In genomic region chr6:27141013-27141412, GRCh38 we compare ENCODE assay signal across 15 cellular contexts.
DNase-seq lines count a peak whose midpoint lies in the region; ATAC-seq and TF ChIP-seq lines count a peak whose summit lies in the region.
"Had no signal": no experiment of that assay in that cellular context is flagged by ENCODE, and none has a peak within 500 bp of the region (broad histone marks: within the 10 kb centered on the region; RNA-seq: fewer than 3 reads in every experiment).

No MANE protein-coding gene starts in this region.

- H3K4me1 ChIP-seq in SK-N-SH (ENCODE audit: control insufficient read depth in 1 of 2, insufficient read depth in 2 of 2, low read depth in 1 of 2, low read length in 1 of 2) (peaks cover 12 to 18% of the 10 kb centered on the region in 2 experiments), KMS-11 (ENCODE audit: low read depth, poor library complexity, severe bottlenecking) (peaks cover 36% of the 10 kb centered on the region)

- in situ Hi-C loops in brain microvascular endothelial cell (cut with HindIII; ENCODE audit: low pct_ligation_motif_present, low sequenced_read_pairs) = no loop called here

- no peaks in the 10 kb centered on the region for H3K27me3 Mint-ChIP-seq in activated naive CD8-positive, alpha-beta T cell treated with anti-CD3 and anti-CD28 coated beads for 36 hours
- no peaks in the 10 kb centered on the region for H3K27me3 Mint-ChIP-seq in natural killer cell treated with Interleukin-12 subunit alpha and Interleukin-12 subunit beta and Interleukin-15 and Interleukin-18, amount 100 ng/mL, for 72 hours

- H3K4me3 Mint-ChIP-seq in activated naive CD8-positive, alpha-beta T cell treated with anti-CD3 and anti-CD28 coated beads for 36 hours = peak overlapping the region; percentile 61
- peak overlapping the region; percentile 96 for H3K4me3 Mint-ChIP-seq in natural killer cell treated with Interleukin-12 subunit alpha and Interleukin-12 subunit beta and Interleukin-15 and Interleukin-18, amount 100 ng/mL, for 72 hours

- H3K36me3 ChIP-seq in SK-N-SH (replicated peaks in 1 of 2; ENCODE audit: control insufficient read depth in 1 of 2, insufficient read depth in 2 of 2, low read length in 1 of 2) (peaks cover 10 to 24% of the 10 kb centered on the region in 2 experiments), KMS-11 (ENCODE audit: insufficient read depth) (peaks cover 10% of the 10 kb centered on the region; the same call in 1 of the 2 replicates), brain microvascular endothelial cell (replicated peaks) (no peaks in the 10 kb centered on the region)
- H3K36me3 ChIP-seq: ovary had no signal

- H3K4me1 Mint-ChIP-seq in activated naive CD8-positive, alpha-beta T cell treated with anti-CD3 and anti-CD28 coated beads for 36 hours = peaks cover 48% of the 10 kb centered on the region
- H3K4me1 Mint-ChIP-seq in natural killer cell treated with Interleukin-12 subunit alpha and Interleukin-12 subunit beta and Interleukin-15 and Interleukin-18, amount 100 ng/mL, for 72 hours (ENCODE audit: low read depth in 2 of 2) = peaks cover 31 to 36% of the 10 kb centered on the region in 2 donors

- peak overlapping the region; percentile 40 to 42; a peak in 3 of 4 replicates for H3K4me3 ChIP-seq in SK-N-SH (ENCODE audit: low read depth in 2 of 2, low read length in 1 of 2)
- H3K4me3 ChIP-seq in KMS-11 (IDR thresholded peaks at IDR 0.05; ENCODE audit: insufficient read depth, low read depth, low read length) = peak overlapping the region; percentile 19
- no peak overlapping the region for H3K4me3 ChIP-seq in brain microvascular endothelial cell (ENCODE audit: low read depth, low read length)
- H3K4me3 ChIP-seq: esophagus muscularis mucosa, ovary had no signal

- H3K9me3 ChIP-seq in SK-N-SH = no peaks in the 10 kb centered on the region
- H3K9me3 ChIP-seq: esophagus muscularis mucosa, ovary had no signal

- no peak overlapping the region for H3K27ac Mint-ChIP-seq in activated naive CD8-positive, alpha-beta T cell treated with anti-CD3 and anti-CD28 coated beads for 36 hours
- H3K27ac Mint-ChIP-seq in natural killer cell treated with Interleukin-12 subunit alpha and Interleukin-12 subunit beta and Interleukin-15 and Interleukin-18, amount 100 ng/mL, for 72 hours = peak overlapping the region; percentile 97 to 98

- no peak for TF ChIP-seq EP300 in SK-N-SH (IDR thresholded peaks at IDR 0.05; ENCODE audit: borderline replicate concordance in 1 of 2, low read depth in 1 of 2, low read length in 1 of 2)

- H3K27me3 ChIP-seq in SK-N-SH (ENCODE audit: insufficient read depth) (no peaks in the 10 kb centered on the region), KMS-11 (ENCODE audit: insufficient read depth, low read depth) (no peaks in the 10 kb centered on the region), brain microvascular endothelial cell (replicated peaks) (no peaks in the 10 kb centered on the region)
- H3K27me3 ChIP-seq: esophagus muscularis mucosa, ovary had no signal

- H3K4me2 ChIP-seq in SK-N-SH (peak overlapping the region; percentile 70), KMS-11 (peak overlapping the region; percentile 67)

- no peaks in the 10 kb centered on the region for H4K20me1 ChIP-seq in SK-N-SH (ENCODE audit: insufficient read depth)
- no peaks in the 10 kb centered on the region for H4K20me1 ChIP-seq in KMS-11 (ENCODE audit: insufficient read depth)

- peak overlapping the region; percentile 42 to 67 for H3K27ac ChIP-seq in SK-N-SH (ENCODE audit: low read depth in 2 of 2, low read length in 1 of 2)
- peak overlapping the region; percentile 96 for H3K27ac ChIP-seq in KMS-11
- no peak overlapping the region for H3K27ac ChIP-seq in brain microvascular endothelial cell
- H3K27ac ChIP-seq: esophagus muscularis mucosa, ovary had no signal

- no peak for TF ChIP-seq RAD21 in SK-N-SH (IDR thresholded peaks at IDR 0.05; ENCODE audit: low read length)

- TF ChIP-seq CTCF in SK-N-SH (IDR thresholded peaks at IDR 0.05) = no peak
- no peak for TF ChIP-seq CTCF in KMS-11 (conservative IDR thresholded peaks at IDR 0.05; ENCODE audit: low read depth, low read length)
- TF ChIP-seq CTCF in brain microvascular endothelial cell (IDR thresholded peaks at IDR 0.05; ENCODE audit: low read depth, low read length, missing control alignments) = no peak

- H3K36me3 Mint-ChIP-seq in activated naive CD8-positive, alpha-beta T cell treated with anti-CD3 and anti-CD28 coated beads for 36 hours = peaks cover 15% of the 10 kb centered on the region
- peaks cover 5% of the 10 kb centered on the region for H3K36me3 Mint-ChIP-seq in natural killer cell treated with Interleukin-12 subunit alpha and Interleukin-12 subunit beta and Interleukin-15 and Interleukin-18, amount 100 ng/mL, for 72 hours

- H3F3A ChIP-seq in SK-N-SH (replicated peaks; ENCODE audit: insufficient read depth) = peaks cover 37% of the 10 kb centered on the region

- no peaks in the 10 kb centered on the region for H3K9me2 ChIP-seq in SK-N-SH

- H3K79me2 ChIP-seq in SK-N-SH (ENCODE audit: insufficient read depth) (peaks cover 63% of the 10 kb centered on the region), KMS-11 (ENCODE audit: insufficient read depth, low read depth) (peaks cover 94% of the 10 kb centered on the region)

- no peak for ATAC-seq in SK-N-SH treated with all-trans-retinoic acid at 6 μM for 48 hours
- ATAC-seq in natural killer cell treated with Interleukin-12 subunit alpha and Interleukin-12 subunit beta and Interleukin-15 and Interleukin-18, amount 100 ng/mL, for 72 hours = no peak

- POLR2A ChIA-PET in SK-N-SH (lab: Yijun Ruan, JAX) = interaction anchor here (1.0 kb wide), 1 partner anchor 10 kb away, joined by 3 read pairs; no protein-coding TSS in a partner anchor

- CTCF ChIA-PET in SK-N-SH (lab: Yijun Ruan, JAX) = interaction anchor here (0.6 kb wide), 1 partner anchor 44 kb away, joined by 4 read pairs; no protein-coding TSS in a partner anchor

- 13% methylated on average over 4 of the region's 4 CpGs for WGBS in SK-N-SH (ENCODE audit: low lambda C conversion rate)

- peak overlapping the region; percentile 72; the same call in 1 of the 2 replicates for H3K9ac ChIP-seq in SK-N-SH
- peak overlapping the region; percentile 100 for H3K9ac ChIP-seq in KMS-11

- no peaks in the 10 kb centered on the region for H3K9me3 Mint-ChIP-seq in activated naive CD8-positive, alpha-beta T cell treated with anti-CD3 and anti-CD28 coated beads for 36 hours
- no peaks in the 10 kb centered on the region for H3K9me3 Mint-ChIP-seq in natural killer cell treated with Interleukin-12 subunit alpha and Interleukin-12 subunit beta and Interleukin-15 and Interleukin-18, amount 100 ng/mL, for 72 hours

- no peak for DNase-seq in SK-N-SH
- DNase-seq in activated naive CD8-positive, alpha-beta T cell treated with anti-CD3 and anti-CD28 coated beads for 36 hours = no peak
- DNase-seq in natural killer cell treated with Interleukin-12 subunit alpha and Interleukin-12 subunit beta and Interleukin-15 and Interleukin-18, amount 100 ng/mL, for 72 hours (ENCODE audit: low spot score) = no peak
- DNase-seq in brain microvascular endothelial cell = no peak
- no peak for DNase-seq in dermis blood vessel endothelial cell
- no peak for DNase-seq in SW480 (ENCODE audit: low spot score)
- DNase-seq: activated CD4-positive, alpha-beta T cell treated with anti-CD3 and anti-CD28 coated beads for 1 hour; kidney glomerular epithelial cell; NCI-H2107; ovary; stimulated activated CD4-positive, alpha-beta T cell treated with anti-CD3 and anti-CD28 coated beads, Interleukin-2, amount 100 ng/mL, for 24 hours; substantia nigra had no signal

- peak overlapping the region; percentile 45; the same call in 1 of the 2 replicates for H2AFZ ChIP-seq in SK-N-SH (ENCODE audit: low read depth)
- no peak overlapping the region for H2AFZ ChIP-seq in KMS-11 (ENCODE audit: low read depth)

TF ChIP-seq in SK-N-SH, 30 proteins besides CTCF, POLR2A, EP300 and RAD21 (continues in another document):
- TF ChIP-seq ZBTB33 (IDR thresholded peaks at IDR 0.05; ENCODE audit: borderline replicate concordance, low read depth) (no peak), MXI1 (IDR thresholded peaks at IDR 0.05; ENCODE audit: low read depth, low read length) (no peak), YY1 (IDR thresholded peaks at IDR 0.05; ENCODE audit: low read depth) (no peak), TAF1 (IDR thresholded peaks at IDR 0.05; ENCODE audit: borderline replicate concordance, low read depth, low read length) (no peak)

TF ChIP-seq in SK-N-SH treated with all-trans-retinoic acid at 6 μM for 48 hours, 23 proteins besides CTCF, POLR2A, EP300 and RAD21 (continues in another document):
- no peak for TF ChIP-seq CSRNP3 (CRISPR knock-in tag; IDR thresholded peaks at IDR 0.05)
- TF ChIP-seq ZC3H10 (CRISPR knock-in tag; IDR thresholded peaks at IDR 0.05) = no peak
- TF ChIP-seq RARB (CRISPR knock-in tag; IDR thresholded peaks at IDR 0.05) = no peak
- no peak for TF ChIP-seq ZNF8 (CRISPR knock-in tag; IDR thresholded peaks at IDR 0.05)
